ENCODE assay signal across 1 cellular context in the genomic region with DNA sequence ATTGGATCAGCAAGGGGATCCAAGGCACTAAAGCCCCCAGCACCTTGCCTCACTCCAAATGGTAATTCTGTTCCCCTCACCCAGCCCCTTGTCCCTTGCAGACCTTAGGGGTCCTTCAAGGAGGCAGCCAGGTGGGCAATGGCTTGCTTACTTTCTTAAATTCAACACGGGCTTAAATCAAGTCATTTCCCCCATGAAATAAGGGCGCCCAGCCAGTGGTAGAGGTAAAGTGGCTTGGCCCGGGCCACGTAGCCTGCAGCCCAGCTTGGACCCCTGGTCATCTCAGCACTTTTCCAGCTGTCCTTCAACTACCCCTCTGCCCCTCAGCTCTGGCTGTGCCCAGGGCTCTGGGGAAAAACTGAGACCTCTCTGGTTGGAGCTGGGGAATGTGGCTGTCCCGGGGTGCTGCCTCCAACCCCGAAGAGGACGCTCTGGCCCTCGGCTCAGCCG.
TF ChIP-seq lines count a peak whose summit lies in the region.

No MANE protein-coding gene starts in this region.

TF ChIP-seq in GM12878, 131 proteins besides CTCF, POLR2A, EP300 and RAD21:
- TF ChIP-seq, protein P1, sequence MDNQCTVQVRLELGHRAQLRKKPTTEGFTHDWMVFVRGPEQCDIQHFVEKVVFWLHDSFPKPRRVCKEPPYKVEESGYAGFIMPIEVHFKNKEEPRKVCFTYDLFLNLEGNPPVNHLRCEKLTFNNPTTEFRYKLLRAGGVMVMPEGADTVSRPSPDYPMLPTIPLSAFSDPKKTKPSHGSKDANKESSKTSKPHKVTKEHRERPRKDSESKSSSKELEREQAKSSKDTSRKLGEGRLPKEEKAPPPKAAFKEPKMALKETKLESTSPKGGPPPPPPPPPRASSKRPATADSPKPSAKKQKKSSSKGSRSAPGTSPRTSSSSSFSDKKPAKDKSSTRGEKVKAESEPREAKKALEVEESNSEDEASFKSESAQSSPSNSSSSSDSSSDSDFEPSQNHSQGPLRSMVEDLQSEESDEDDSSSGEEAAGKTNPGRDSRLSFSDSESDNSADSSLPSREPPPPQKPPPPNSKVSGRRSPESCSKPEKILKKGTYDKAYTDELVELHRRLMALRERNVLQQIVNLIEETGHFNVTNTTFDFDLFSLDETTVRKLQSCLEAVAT (IDR thresholded peaks at IDR 0.05) = no peak
- no peak for TF ChIP-seq NR2C2 (IDR thresholded peaks at IDR 0.05; ENCODE audit: borderline replicate concordance, control insufficient read depth, insufficient read length, low read depth)
- no peak for TF ChIP-seq TBL1XR1 (IDR thresholded peaks at IDR 0.05; ENCODE audit: low read depth, low read length)
- TF ChIP-seq, protein P2, sequence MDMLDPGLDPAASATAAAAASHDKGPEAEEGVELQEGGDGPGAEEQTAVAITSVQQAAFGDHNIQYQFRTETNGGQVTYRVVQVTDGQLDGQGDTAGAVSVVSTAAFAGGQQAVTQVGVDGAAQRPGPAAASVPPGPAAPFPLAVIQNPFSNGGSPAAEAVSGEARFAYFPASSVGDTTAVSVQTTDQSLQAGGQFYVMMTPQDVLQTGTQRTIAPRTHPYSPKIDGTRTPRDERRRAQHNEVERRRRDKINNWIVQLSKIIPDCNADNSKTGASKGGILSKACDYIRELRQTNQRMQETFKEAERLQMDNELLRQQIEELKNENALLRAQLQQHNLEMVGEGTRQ (IDR thresholded peaks at IDR 0.05; ENCODE audit: borderline replicate concordance, low read depth, low read length) = no peak
- no peak for TF ChIP-seq RUNX3 (IDR thresholded peaks at IDR 0.05; ENCODE audit: low read length)
- no peak for TF ChIP-seq TCF7 (IDR thresholded peaks at IDR 0.05; ENCODE audit: borderline replicate concordance)
- no peak for TF ChIP-seq EGR1 (IDR thresholded peaks at IDR 0.05; ENCODE audit: borderline replicate concordance in 1 of 2, low read depth in 2 of 2, low read length in 2 of 2)
